Comparison of ENCODE assay signal across 10 cellular contexts in genomic region chr17:47620503-47621245, GRCh38. TPM values are rescaled to one million over a fixed set of nuclear protein-coding genes. Genes with fewer than 3 reads are reported as not detected.
DNase-seq lines count a peak whose midpoint lies in the region; ATAC-seq and TF ChIP-seq lines count a peak whose summit lies in the region.
"Had no signal": no experiment of that assay in that cellular context is flagged by ENCODE, and none has a peak within 500 bp of the region (broad histone marks: within the 10 kb centered on the region; RNA-seq: fewer than 3 reads in every experiment).

No MANE protein-coding gene starts in this region.

- peak overlapping the region; percentile 43 for H3K4me2 ChIP-seq in PC-3 (ENCODE audit: low read length)
- peak overlapping the region; percentile 61 for H3K4me2 ChIP-seq in skeletal muscle satellite cell (ENCODE audit: low read length)

- no peak for TF ChIP-seq CTCF in PC-3 (conservative IDR thresholded peaks at IDR 0.05; ENCODE audit: low read depth, low read length)

- POLR2A ChIA-PET in PC-3 (lab: Charles Lee; ENCODE audit: unreplicated experiment): interaction anchor here (0.6 kb wide), 1 partner anchor 29 kb away, joined by 3 read pairs; the partner anchor contains the start of gene KPNB1

- no peak overlapping the region for H2AFZ ChIP-seq in PC-3 (ENCODE audit: low read length)

- H3K9ac ChIP-seq in PC-3 (ENCODE audit: low read length) (no peak overlapping the region), skeletal muscle satellite cell (ENCODE audit: low read depth, low read length) (peak overlapping the region; percentile 64)

- H3K4me3 ChIP-seq in PC-3 (ENCODE audit: low read length) (no peak overlapping the region), skeletal muscle satellite cell (ENCODE audit: low read length) (no peak overlapping the region)

- in situ Hi-C loops in G401 (cut with HindIII; ENCODE audit: low sequenced_read_pairs): no loop called here

- no peaks in the 10 kb centered on the region for H3K9me2 ChIP-seq in PC-3 (replicated peaks; ENCODE audit: low read length)

- H3K36me3 ChIP-seq in PC-3 (ENCODE audit: low read depth, low read length) (peaks cover 50% of the 10 kb centered on the region), skeletal muscle satellite cell (ENCODE audit: insufficient read depth, low read length) (peaks cover 57% of the 10 kb centered on the region)

- DNase-seq in NCI-H1417 (lab: John Stamatoyannopoulos, UW) (peak in 2 of 3 experiments; percentile 40 to 65), NCI-H1417 treated with DMSO at 0.1 percent for 48 hours (lab: John Stamatoyannopoulos, UW) (no peak), PC-3 (peak; percentile 55), epithelial cell of prostate (ENCODE audit: low read depth, low spot score) (peak; percentile 29), SKM-1 treated with dmso at 0.1 percent for 144 hours (lab: John Stamatoyannopoulos, UW; ENCODE audit: unreplicated experiment) (no peak), G401 (ENCODE audit: low spot score) (no peak)
- DNase-seq: activated CD8-positive, alpha-beta memory T cell treated with anti-CD3 and anti-CD28 coated beads, Interleukin-2, amount 50 U/mL, for 4 hours had no signal

- ATAC-seq in PC-3: peak; percentile 23
- no peak for ATAC-seq in HG02610 (IDR thresholded peaks at IDR 0.05; ENCODE audit: unreplicated experiment)

- no peaks in the 10 kb centered on the region for H3K79me2 ChIP-seq in PC-3 (ENCODE audit: low read length)

- H3K4me1 ChIP-seq in PC-3 (ENCODE audit: insufficient read depth, low read length) (peaks cover 27% of the 10 kb centered on the region), skeletal muscle satellite cell (ENCODE audit: control insufficient read depth, insufficient read depth, low read length) (peaks cover 31% of the 10 kb centered on the region)

- H3K27ac ChIP-seq in PC-3 (ENCODE audit: low read length) (peak overlapping the region; percentile 41), epithelial cell of prostate (peak overlapping the region; percentile 84)
- H3K27ac ChIP-seq: 22Rv1 had no signal

- BruUV-seq in PC-3 (replicated peaks; lab: Mats Ljungman, UMichigan): no TSS peak

- peaks cover 18% of the 10 kb centered on the region for H3F3A ChIP-seq in PC-3 (ENCODE audit: low read length, unreplicated experiment)

- CTCF ChIA-PET in PC-3 (lab: Charles Lee): interaction anchor here (0.6 kb wide), 1 partner anchor 29 kb away, joined by 3 read pairs; no protein-coding TSS in a partner anchor

- H4K20me1 ChIP-seq in PC-3 (ENCODE audit: low read length): no peaks in the 10 kb centered on the region

- intact Hi-C loops in PC-3 (cut with micrococcal nuclease): loop anchor here (1.0 to 10.0 kb wide), 2 partner anchors 29 to 396 kb away; partner anchors contain the start of gene KPNB1

- H3K9me3 ChIP-seq in PC-3 (ENCODE audit: low read length): no peaks in the 10 kb centered on the region
- H3K9me3 ChIP-seq in skeletal muscle satellite cell (replicated peaks; ENCODE audit: low read length): no peaks in the 10 kb centered on the region

- no peaks in the 10 kb centered on the region for H3K27me3 ChIP-seq in PC-3 (ENCODE audit: low read length)
- no peaks in the 10 kb centered on the region for H3K27me3 ChIP-seq in skeletal muscle satellite cell (ENCODE audit: control insufficient read depth, insufficient read depth, low read length)

RNA-seq across cellular contexts. Expression of gene KPNB1, which starts 29.0 kb away (rescaled TPM):
- 390 and 437 TPM in 2 replicates for total RNA-seq in PC-3 (2014; rRNA removed)
- 337 and 374 TPM in 2 replicates for total RNA-seq in skeletal muscle satellite cell (2012; rRNA removed)
- total RNA-seq in G401 (2014; rRNA removed; shearing (Covaris generic)): 200 and 386 TPM in 2 replicates

Comparison
In these comparisons a context has a peak if more than half of its experiments do, and no peak if none do; other contexts are left out.
1. DNase-seq: peak in NCI-H1417 (2 of 3), PC-3 (single experiment) and epithelial cell of prostate (single experiment); none in NCI-H1417 treated with DMSO at 0.1 percent for 48 hours (single experiment), SKM-1 treated with dmso at 0.1 percent for 144 hours (single experiment) and G401 (single experiment).